18 cellular contexts compared by ENCODE assay signal in genomic region chr18:21218862-21219261, GRCh38.
"Had no signal": no experiment of that assay in that cellular context is flagged by ENCODE, and none has a peak within 500 bp of the region (broad histone marks: within the 10 kb centered on the region; RNA-seq: fewer than 3 reads in every experiment).

No MANE protein-coding gene starts in this region.

- H3K27ac ChIP-seq: colonic mucosa, right atrium auricular region, tibial nerve had no signal

- H3K27me3 ChIP-seq: colonic mucosa, right atrium auricular region, tibial nerve had no signal

- DNase-seq: activated CD4-positive, alpha-beta memory T cell treated with anti-CD3 and anti-CD28 coated beads for 36 hours; activated CD8-positive, alpha-beta memory T cell treated with anti-CD3 and anti-CD28 coated beads, Interleukin-2, amount 10 ng/mL, durations not matched to agents 7 days and 5 days; activated naive CD4-positive, alpha-beta T cell treated with anti-CD3 and anti-CD28 coated beads, Interleukin-2, amount 10 ng/mL, durations not matched to agents 7 days and 5 days; activated T-cell treated with anti-CD3 and anti-CD28 coated beads, Interleukin-2, amount 50 U/mL, for 1 hour; colonic mucosa; hippocampal formation; kidney glomerular epithelial cell; mesenchymal stem cell; stimulated activated CD4-positive, alpha-beta T cell treated with anti-CD3 and anti-CD28 coated beads, Interleukin-15, amount 100 ng/mL, for 24 hours; stimulated activated CD4-positive, alpha-beta T cell treated with anti-CD3 and anti-CD28 coated beads, Interleukin-4, amount 100 ng/mL, for 24 hours; stimulated activated naive CD4-positive, alpha-beta T cell; T1000 had no signal

- H3K36me3 Mint-ChIP-seq: activated CD4-positive, alpha-beta memory T cell treated with anti-CD3 and anti-CD28 coated beads for 36 hours; activated CD8-positive, alpha-beta memory T cell treated with anti-CD3 and anti-CD28 coated beads, Interleukin-2, amount 10 ng/mL, durations not matched to agents 7 days and 5 days; activated naive CD4-positive, alpha-beta T cell treated with anti-CD3 and anti-CD28 coated beads, Interleukin-2, amount 10 ng/mL, durations not matched to agents 7 days and 5 days; natural killer cell treated with Interleukin-12 subunit alpha and Interleukin-12 subunit beta and Interleukin-15 and Interleukin-18, amount 100 ng/mL, for 72 hours had no signal

- ATAC-seq: activated CD8-positive, alpha-beta memory T cell treated with anti-CD3 and anti-CD28 coated beads, Interleukin-2, amount 10 ng/mL, durations not matched to agents 7 days and 5 days; esophagus mucosa; natural killer cell treated with Interleukin-12 subunit alpha and Interleukin-12 subunit beta and Interleukin-15 and Interleukin-18, amount 100 ng/mL, for 72 hours had no signal

- H3K27me3 Mint-ChIP-seq: activated CD4-positive, alpha-beta memory T cell treated with anti-CD3 and anti-CD28 coated beads for 36 hours; activated CD8-positive, alpha-beta memory T cell treated with anti-CD3 and anti-CD28 coated beads, Interleukin-2, amount 10 ng/mL, durations not matched to agents 7 days and 5 days; activated naive CD4-positive, alpha-beta T cell treated with anti-CD3 and anti-CD28 coated beads, Interleukin-2, amount 10 ng/mL, durations not matched to agents 7 days and 5 days; progenitor cell of endocrine pancreas had no signal

- H3K36me3 ChIP-seq: colonic mucosa, right atrium auricular region, tibial nerve had no signal

- H3K9me3 Mint-ChIP-seq: activated CD4-positive, alpha-beta memory T cell treated with anti-CD3 and anti-CD28 coated beads for 36 hours; activated naive CD4-positive, alpha-beta T cell treated with anti-CD3 and anti-CD28 coated beads, Interleukin-2, amount 10 ng/mL, durations not matched to agents 7 days and 5 days; activated T-helper 2 cell treated with anti-CD3 and anti-CD28 coated beads, Interferon-gamma antibody, Interleukin-2, Interleukin-4, amounts not matched to agents 10 μg/mL and 5 μg/mL and 100 μg/mL, durations not matched to agents 14 hours and 24 hours and 36 hours; natural killer cell treated with Interleukin-12 subunit alpha and Interleukin-12 subunit beta and Interleukin-15 and Interleukin-18, amount 100 ng/mL, for 72 hours had no signal

- H3K9me3 ChIP-seq: colonic mucosa, right atrium auricular region, tibial nerve had no signal

- H3K4me1 ChIP-seq: colonic mucosa, right atrium auricular region, tibial nerve had no signal

- H3K27ac Mint-ChIP-seq: activated CD4-positive, alpha-beta memory T cell treated with anti-CD3 and anti-CD28 coated beads for 36 hours; activated CD8-positive, alpha-beta memory T cell treated with anti-CD3 and anti-CD28 coated beads, Interleukin-2, amount 10 ng/mL, durations not matched to agents 7 days and 5 days; activated naive CD4-positive, alpha-beta T cell treated with anti-CD3 and anti-CD28 coated beads, Interleukin-2, amount 10 ng/mL, durations not matched to agents 7 days and 5 days; activated T-helper 2 cell treated with anti-CD3 and anti-CD28 coated beads, Interferon-gamma antibody, Interleukin-2, Interleukin-4, amounts not matched to agents 10 μg/mL and 5 μg/mL and 100 μg/mL, durations not matched to agents 14 hours and 24 hours and 36 hours; natural killer cell treated with Interleukin-12 subunit alpha and Interleukin-12 subunit beta and Interleukin-15 and Interleukin-18, amount 100 ng/mL, for 72 hours; progenitor cell of endocrine pancreas had no signal

- H3K4me1 Mint-ChIP-seq: activated CD8-positive, alpha-beta memory T cell treated with anti-CD3 and anti-CD28 coated beads, Interleukin-2, amount 10 ng/mL, durations not matched to agents 7 days and 5 days; activated naive CD4-positive, alpha-beta T cell treated with anti-CD3 and anti-CD28 coated beads, Interleukin-2, amount 10 ng/mL, durations not matched to agents 7 days and 5 days had no signal

- H3K4me3 Mint-ChIP-seq: activated CD4-positive, alpha-beta memory T cell treated with anti-CD3 and anti-CD28 coated beads for 36 hours; activated CD8-positive, alpha-beta memory T cell treated with anti-CD3 and anti-CD28 coated beads, Interleukin-2, amount 10 ng/mL, durations not matched to agents 7 days and 5 days; activated naive CD4-positive, alpha-beta T cell treated with anti-CD3 and anti-CD28 coated beads, Interleukin-2, amount 10 ng/mL, durations not matched to agents 7 days and 5 days; natural killer cell treated with Interleukin-12 subunit alpha and Interleukin-12 subunit beta and Interleukin-15 and Interleukin-18, amount 100 ng/mL, for 72 hours had no signal

- H3K4me3 ChIP-seq: colonic mucosa, right atrium auricular region, tibial nerve had no signal
